Comparison of ENCODE assay signal across 24 cellular contexts in genomic region chr13:111475488-111475887, GRCh38.
"Had no signal": no experiment of that assay in that cellular context is flagged by ENCODE, and none has a peak within 500 bp of the region (broad histone marks: within the 10 kb centered on the region; RNA-seq: fewer than 3 reads in every experiment).

No MANE protein-coding gene starts in this region.

- H3K4me3 Mint-ChIP-seq: activated CD4-positive, alpha-beta memory T cell treated with anti-CD3 and anti-CD28 coated beads for 36 hours; activated CD4-positive, alpha-beta T cell treated with anti-CD3 and anti-CD28 coated beads for 36 hours; activated CD4-positive, alpha-beta T cell treated with anti-CD3 and anti-CD28 coated beads, Interleukin-2, amount 10 ng/mL, durations not matched to agents 24 days and 14 days; activated CD8-positive, alpha-beta T cell treated with anti-CD3 and anti-CD28 coated beads, Interleukin-2, amount 10 ng/mL, durations not matched to agents 7 days and 5 days; activated naive CD8-positive, alpha-beta T cell; activated T-cell treated with anti-CD3 and anti-CD28 coated beads, Interleukin-2, amount 50 U/mL, for 4 hours; activated T-helper 17 cell treated with anti-CD3 and anti-CD28 coated beads, Interleukin-2, amount 50 U/mL, for 72 hours; T-helper 17 cell had no signal

- H3K27ac ChIP-seq: brain microvascular endothelial cell, epithelial cell of prostate, esophagus squamous epithelium, gastroesophageal sphincter had no signal

- H3K4me1 ChIP-seq: gastroesophageal sphincter had no signal

- H3K9me3 Mint-ChIP-seq: activated CD4-positive, alpha-beta memory T cell treated with anti-CD3 and anti-CD28 coated beads for 36 hours; activated CD4-positive, alpha-beta T cell treated with anti-CD3 and anti-CD28 coated beads, Interleukin-2, amount 10 ng/mL, durations not matched to agents 24 days and 14 days; activated T-cell treated with anti-CD3 and anti-CD28 coated beads, Interleukin-2, amount 50 U/mL, for 4 hours; activated T-helper 17 cell treated with anti-CD3 and anti-CD28 coated beads, Interleukin-2, amount 50 U/mL, for 72 hours had no signal

- H3K4me1 Mint-ChIP-seq: activated CD4-positive, alpha-beta T cell treated with anti-CD3 and anti-CD28 coated beads for 36 hours; activated CD4-positive, alpha-beta T cell treated with anti-CD3 and anti-CD28 coated beads, Interleukin-2, amount 10 ng/mL, durations not matched to agents 24 days and 14 days; activated T-helper 17 cell treated with anti-CD3 and anti-CD28 coated beads, Interleukin-2, amount 50 U/mL, for 72 hours had no signal

- H3K36me3 ChIP-seq: brain microvascular endothelial cell, esophagus squamous epithelium, gastroesophageal sphincter had no signal

- ATAC-seq: activated CD4-positive, alpha-beta T cell treated with anti-CD3 and anti-CD28 coated beads for 36 hours; activated CD8-positive, alpha-beta T cell treated with anti-CD3 and anti-CD28 coated beads, Interleukin-2, amount 10 ng/mL, durations not matched to agents 7 days and 5 days; activated T-cell treated with anti-CD3 and anti-CD28 coated beads, Interleukin-2, amount 50 U/mL, for 4 hours; activated T-helper 17 cell treated with anti-CD3 and anti-CD28 coated beads, Interleukin-2, amount 50 U/mL, for 72 hours; gastroesophageal sphincter; T-helper 17 cell had no signal

- H3K27me3 ChIP-seq: brain microvascular endothelial cell had no signal

- H3K27me3 Mint-ChIP-seq: activated CD4-positive, alpha-beta memory T cell treated with anti-CD3 and anti-CD28 coated beads for 36 hours; activated CD4-positive, alpha-beta T cell treated with anti-CD3 and anti-CD28 coated beads for 36 hours; activated CD4-positive, alpha-beta T cell treated with anti-CD3 and anti-CD28 coated beads, Interleukin-2, amount 10 ng/mL, durations not matched to agents 24 days and 14 days; activated naive CD8-positive, alpha-beta T cell had no signal

- DNase-seq: activated CD4-positive, alpha-beta memory T cell treated with anti-CD3 and anti-CD28 coated beads for 36 hours; activated CD4-positive, alpha-beta T cell treated with anti-CD3 and anti-CD28 coated beads for 36 hours; activated CD4-positive, alpha-beta T cell treated with anti-CD3 and anti-CD28 coated beads, Interleukin-2, amount 10 ng/mL, durations not matched to agents 24 days and 14 days; activated CD4-positive, CD25-positive, alpha-beta regulatory T cell; activated CD4-positive, CD25-positive, alpha-beta regulatory T cell treated with anti-CD3 and anti-CD28 coated beads, Interleukin-2, amount 50 U/mL, for 72 hours; activated CD8-positive, alpha-beta T cell treated with anti-CD3 and anti-CD28 coated beads, Interleukin-2, amount 10 ng/mL, durations not matched to agents 7 days and 5 days; activated effector memory CD4-positive, alpha-beta T cell treated with Interleukin-2 at 50 U/mL for 16 hours; activated gamma-delta T cell treated with Interleukin-2 at 50 U/mL for 16 hours; activated naive CD4-positive, alpha-beta T cell treated with anti-CD3 and anti-CD28 coated beads, Interleukin-2, amount 50 U/mL, for 16 hours; activated naive CD4-positive, alpha-beta T cell treated with Interleukin-2 at 50 U/mL for 16 hours; activated T-cell treated with anti-CD3 and anti-CD28 coated beads, Interleukin-2, amount 50 U/mL, for 4 hours; amniotic stem cell; anterior cingulate cortex; brain microvascular endothelial cell; caudate nucleus; effector CD8-positive, alpha-beta T cell; esophagus squamous epithelium; foreskin melanocyte; T-helper 1 cell; T-helper 17 cell had no signal

- H3K36me3 Mint-ChIP-seq: activated CD4-positive, alpha-beta memory T cell treated with anti-CD3 and anti-CD28 coated beads for 36 hours; activated naive CD8-positive, alpha-beta T cell had no signal

- H3K4me3 ChIP-seq: esophagus squamous epithelium, gastroesophageal sphincter had no signal

- H3K9me3 ChIP-seq: esophagus squamous epithelium, gastroesophageal sphincter had no signal

- H3K27ac Mint-ChIP-seq: activated CD4-positive, alpha-beta memory T cell treated with anti-CD3 and anti-CD28 coated beads for 36 hours; activated CD4-positive, alpha-beta T cell treated with anti-CD3 and anti-CD28 coated beads for 36 hours; activated CD4-positive, alpha-beta T cell treated with anti-CD3 and anti-CD28 coated beads, Interleukin-2, amount 10 ng/mL, durations not matched to agents 24 days and 14 days; activated CD8-positive, alpha-beta T cell treated with anti-CD3 and anti-CD28 coated beads, Interleukin-2, amount 10 ng/mL, durations not matched to agents 7 days and 5 days; activated naive CD8-positive, alpha-beta T cell; activated T-helper 17 cell treated with anti-CD3 and anti-CD28 coated beads, Interleukin-2, amount 50 U/mL, for 72 hours; T-helper 17 cell had no signal
